Comparison of ENCODE assay signal across 14 cellular contexts in the genomic region with DNA sequence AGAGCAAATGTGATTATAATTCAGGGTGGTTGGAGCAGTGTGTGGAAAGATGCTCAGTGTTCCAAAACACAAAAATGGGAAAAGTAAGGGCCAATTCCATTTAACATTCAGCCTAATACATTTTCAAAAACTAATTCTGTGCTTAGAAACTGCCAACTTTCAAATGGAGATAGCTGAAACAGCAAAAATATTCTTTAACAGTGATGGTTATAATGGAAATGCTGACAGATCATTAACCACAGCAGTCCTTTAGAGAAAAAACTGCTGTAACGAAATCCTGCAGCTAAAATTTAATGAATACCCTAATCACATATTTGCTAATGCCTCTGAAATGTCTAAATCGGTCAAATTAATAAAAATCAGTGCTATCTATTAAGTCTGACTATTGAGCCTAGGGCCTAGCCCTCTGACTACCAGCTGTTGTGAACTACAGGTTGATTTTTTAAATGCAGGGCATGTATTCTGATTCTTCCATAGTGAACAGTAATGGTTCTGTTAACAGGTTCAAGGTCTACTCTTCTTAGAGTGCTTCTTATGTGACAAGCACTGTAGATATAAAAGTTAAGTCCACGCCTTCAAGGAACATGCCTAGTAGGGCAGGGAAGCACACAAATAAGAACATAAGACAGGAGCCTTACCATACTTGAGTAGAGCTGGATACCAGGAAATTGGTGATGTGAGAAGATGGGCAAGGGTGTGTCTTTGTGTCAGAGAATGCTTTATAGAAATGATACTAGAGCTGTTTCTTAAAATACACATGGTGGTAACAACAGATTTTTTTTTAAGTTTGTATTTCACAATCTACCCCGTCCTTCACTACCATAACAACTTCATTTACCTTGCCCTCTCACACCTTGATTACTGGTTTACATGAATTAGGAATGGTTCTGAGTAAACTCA.
"Had no signal": no experiment of that assay in that cellular context is flagged by ENCODE, and none has a peak within 500 bp of the region (broad histone marks: within the 10 kb centered on the region; RNA-seq: fewer than 3 reads in every experiment).

No MANE protein-coding gene starts in this region.

- H3K4me3 ChIP-seq: right atrium auricular region had no signal

- H3K9ac ChIP-seq: parathyroid adenoma had no signal

- H3K9me3 ChIP-seq: right atrium auricular region had no signal

- H2AFZ ChIP-seq: parathyroid adenoma had no signal

- H3K27ac ChIP-seq: parathyroid adenoma, right atrium auricular region had no signal

- H3K27me3 ChIP-seq: right atrium auricular region had no signal

- FAIRE-seq: bronchial epithelial cell, keratinocyte had no signal

- DNase-seq: activated CD4-positive, CD25-positive, alpha-beta regulatory T cell treated with anti-CD3 and anti-CD28 coated beads, Interleukin-2, amount 50 U/mL, for 72 hours; activated CD8-positive, alpha-beta memory T cell treated with anti-CD3 and anti-CD28 coated beads, Interleukin-2, amount 50 U/mL, for 4 hours; activated CD8-positive, alpha-beta T cell treated with anti-CD3 and anti-CD28 coated beads for 36 hours; activated naive CD4-positive, alpha-beta T cell; activated T-cell treated with anti-CD3 and anti-CD28 coated beads, Interleukin-2, amount 50 U/mL, for 72 hours; aorta; endodermal cell; erythroblast; stimulated activated naive B cell treated with anti-CD40 and anti-IgM and Interleukin-4, amounts not matched to agents 10 μg/mL and 1 μg/mL and 100 μg/mL, for 72 hours; trophoblast cell had no signal

- ATAC-seq: activated CD8-positive, alpha-beta T cell treated with anti-CD3 and anti-CD28 coated beads for 36 hours; activated T-cell treated with anti-CD3 and anti-CD28 coated beads, Interleukin-2, amount 50 U/mL, for 72 hours; stimulated activated naive B cell treated with anti-CD40 and anti-IgM and Interleukin-4, amounts not matched to agents 10 μg/mL and 1 μg/mL and 100 μg/mL, for 72 hours had no signal

- H3K4me1 ChIP-seq: parathyroid adenoma had no signal

- H3K79me2 ChIP-seq: parathyroid adenoma had no signal
